In genomic region chr1:41500781-41501518, GRCh38 we compare ENCODE assay signal across 13 cellular contexts. TPM values are rescaled to one million over a fixed set of nuclear protein-coding genes. Genes with fewer than 3 reads are reported as not detected.
DNase-seq lines count a peak whose midpoint lies in the region; ATAC-seq and TF ChIP-seq lines count a peak whose summit lies in the region.
"Had no signal": no experiment of that assay in that cellular context is flagged by ENCODE, and none has a peak within 500 bp of the region (broad histone marks: within the 10 kb centered on the region; RNA-seq: fewer than 3 reads in every experiment).

No MANE protein-coding gene starts in this region.

- DNase-seq in NCI-H526 (lab: John Stamatoyannopoulos, UW) (peak; percentile 24 to 37), NCI-H526 treated with DMSO at 0.1 percent for 48 hours (lab: John Stamatoyannopoulos, UW) (no peak), chondrocyte (ENCODE audit: low spot score) (no peak), upper lobe of left lung (no peak), osteoblast (ENCODE audit: insufficient read length, low spot score, missing footprints) (no peak)
- DNase-seq: activated T-cell treated with anti-CD3 and anti-CD28 coated beads, Interleukin-2, amount 50 U/mL, for 72 hours; NCI-H446; SK-N-SH; stimulated activated CD4-positive, alpha-beta T cell treated with anti-CD3 and anti-CD28 coated beads, Interleukin-2, amount 100 ng/mL, for 24 hours; stimulated activated naive CD8-positive, alpha-beta T cell treated with anti-CD3 and anti-CD28 coated beads, Interleukin-15, amount 100 ng/mL, for 72 hours had no signal

- no peaks in the 10 kb centered on the region for H3K79me2 ChIP-seq in osteoblast (ENCODE audit: insufficient read depth, low read length)

- H3K4me2 ChIP-seq in osteoblast (ENCODE audit: insufficient read depth, low read length): no peak overlapping the region

- no peak overlapping the region for H3K4me3 Mint-ChIP-seq in chondrocyte (ENCODE audit: unreplicated experiment)
- H3K4me3 Mint-ChIP-seq: activated T-cell treated with anti-CD3 and anti-CD28 coated beads, Interleukin-2, amount 50 U/mL, for 72 hours had no signal

- ATAC-seq in upper lobe of left lung (ENCODE audit: low FRiP score in 2 of 2): no peak
- no peak for ATAC-seq in GM18520 (IDR thresholded peaks at IDR 0.05; ENCODE audit: unreplicated experiment)
- ATAC-seq in HG03175 (IDR thresholded peaks at IDR 0.05; ENCODE audit: unreplicated experiment): no peak
- ATAC-seq: activated T-cell treated with anti-CD3 and anti-CD28 coated beads, Interleukin-2, amount 50 U/mL, for 72 hours; stimulated activated naive CD8-positive, alpha-beta T cell treated with anti-CD3 and anti-CD28 coated beads, Interleukin-15, amount 100 ng/mL, for 72 hours had no signal

- peak overlapping the region; percentile 81 for H3K27ac Mint-ChIP-seq in chondrocyte (ENCODE audit: unreplicated experiment)
- H3K27ac Mint-ChIP-seq: activated T-cell treated with anti-CD3 and anti-CD28 coated beads, Interleukin-2, amount 50 U/mL, for 72 hours; stimulated activated naive CD8-positive, alpha-beta T cell treated with anti-CD3 and anti-CD28 coated beads, Interleukin-15, amount 100 ng/mL, for 72 hours had no signal

- TF ChIP-seq CTCF in chondrocyte (IDR thresholded peaks at IDR 0.05) (no peak), upper lobe of left lung (IDR thresholded peaks at IDR 0.05) (no peak), osteoblast (IDR thresholded peaks at IDR 0.05; ENCODE audit: extremely low read depth, low read depth, low read length) (no peak)

- H3K27ac ChIP-seq in mucosa of rectum (ENCODE audit: low read depth in 2 of 2, low read length in 2 of 2) (peak overlapping the region; percentile 90 to 97), upper lobe of left lung (peak overlapping the region; percentile 74 to 90 (median 88)), osteoblast (ENCODE audit: low read depth, low read length) (no peak overlapping the region)

- H3K9me3 ChIP-seq in mucosa of rectum (ENCODE audit: control insufficient read depth in 2 of 2, low read length in 2 of 2) (no peaks in the 10 kb centered on the region), upper lobe of left lung (no peaks in the 10 kb centered on the region), osteoblast (ENCODE audit: low read depth, low read length) (no peaks in the 10 kb centered on the region)
- H3K9me3 ChIP-seq: SK-N-SH had no signal

- H3K27me3 ChIP-seq in mucosa of rectum (ENCODE audit: control insufficient read depth in 2 of 2, insufficient read depth in 2 of 2, low read length in 2 of 2) (peaks cover 0 to under 1% of the 10 kb centered on the region in 2 donors), upper lobe of left lung (no peaks in the 10 kb centered on the region), osteoblast (ENCODE audit: insufficient read depth, low read length) (peaks cover 2% of the 10 kb centered on the region)

- no peak for TF ChIP-seq POLR2A in upper lobe of left lung (IDR thresholded peaks at IDR 0.05)

- peak overlapping the region; percentile 63 to 76 for H3K9ac ChIP-seq in mucosa of rectum (ENCODE audit: low read depth in 1 of 2, low read length in 2 of 2)
- H3K9ac ChIP-seq: SK-N-SH had no signal

- H3K27me3 Mint-ChIP-seq in chondrocyte (ENCODE audit: low read depth): no peaks in the 10 kb centered on the region

- H3K36me3 Mint-ChIP-seq in chondrocyte (ENCODE audit: low read depth): no peaks in the 10 kb centered on the region

- peak in 1 of 4 donors; percentile 20 for TF ChIP-seq EP300 in upper lobe of left lung (IDR thresholded peaks at IDR 0.05)

- WGBS in upper lobe of left lung, 2 donors: 75 to 88% methylated on average over 5 to 7 of the region's 7 CpGs

- no peaks in the 10 kb centered on the region for H3K36me3 ChIP-seq in mucosa of rectum (ENCODE audit: control insufficient read depth in 2 of 2, insufficient read depth in 2 of 2, low read length in 2 of 2)
- no peaks in the 10 kb centered on the region for H3K36me3 ChIP-seq in upper lobe of left lung
- no peaks in the 10 kb centered on the region for H3K36me3 ChIP-seq in osteoblast (ENCODE audit: insufficient read depth, low read length)

- H2AFZ ChIP-seq in osteoblast (ENCODE audit: low read length): no peak overlapping the region

- no peaks in the 10 kb centered on the region for H3K9me3 Mint-ChIP-seq in chondrocyte (ENCODE audit: low read depth)
- H3K9me3 Mint-ChIP-seq: activated T-cell treated with anti-CD3 and anti-CD28 coated beads, Interleukin-2, amount 50 U/mL, for 72 hours; stimulated activated naive CD8-positive, alpha-beta T cell treated with anti-CD3 and anti-CD28 coated beads, Interleukin-15, amount 100 ng/mL, for 72 hours had no signal

- no peaks in the 10 kb centered on the region for H4K20me1 ChIP-seq in osteoblast (ENCODE audit: insufficient read depth, low read length)

- H3K4me1 ChIP-seq in mucosa of rectum (ENCODE audit: control insufficient read depth in 2 of 2, insufficient read depth in 2 of 2, low read length in 2 of 2) (peaks cover 34 to 49% of the 10 kb centered on the region in 2 donors), upper lobe of left lung (peaks cover 41 to 60% (median 46%) of the 10 kb centered on the region in 4 donors), osteoblast (ENCODE audit: insufficient read depth, low read length) (peaks cover 19% of the 10 kb centered on the region)

- H3K4me1 Mint-ChIP-seq in chondrocyte (ENCODE audit: low read depth): peaks cover 56% of the 10 kb centered on the region

- H3K4me3 ChIP-seq in mucosa of rectum (ENCODE audit: low read length in 2 of 2) (peak overlapping the region in 1 of 2 donors; percentile 14), upper lobe of left lung (no peak overlapping the region), osteoblast (ENCODE audit: insufficient read depth, low read length) (no peak overlapping the region)

RNA-seq across cellular contexts. Expression of gene EDN2, which starts 16.5 kb away (rescaled TPM):
- total RNA-seq in chondrocyte (0.38 to 4.2 TPM (median 0.80 TPM) in 3 replicates), upper lobe of left lung (1 to 10 TPM in 1 of 6 donors, under 1 TPM in 2, not detected in 3; 0.49 to 4.0 (median 0.77) TPM), osteoblast (not detected in 2 replicates)
- total RNA-seq: activated T-cell treated with anti-CD3 and anti-CD28 coated beads, Interleukin-2, amount 50 U/mL, for 72 hours had no signal

Comparison
In these comparisons a context has a peak if more than half of its experiments do, and no peak if none do; other contexts are left out.
1. DNase-seq: peak in NCI-H526 (2 of 2); none in NCI-H526 treated with DMSO at 0.1 percent for 48 hours (single experiment), chondrocyte (single experiment), upper lobe of left lung (0 of 2) and osteoblast (single experiment).